In genomic region chr5:181221792-181222629, GRCh38 we compare ENCODE assay signal across 1 cellular context.
TF ChIP-seq lines count a peak whose summit lies in the region.

No MANE protein-coding gene starts in this region.

TF ChIP-seq in K562, 482 proteins besides CTCF, POLR2A, EP300 and RAD21 (continued from another document):
- TF ChIP-seq PHB (CRISPR knock-in tag; IDR thresholded peaks at IDR 0.05), result no peak
- peak; percentile 60; the same call in 1 of the 2 replicates for TF ChIP-seq JUND (IDR thresholded peaks at IDR 0.05; ENCODE audit: borderline replicate concordance, low read depth, low read length)
- TF ChIP-seq JUND (tag; IDR thresholded peaks at IDR 0.05; ENCODE audit: borderline replicate concordance, low read depth, low read length), result no peak; the same call in 1 of the 3 replicates
- TF ChIP-seq REST (CRISPR knock-in tag; IDR thresholded peaks at IDR 0.05; ENCODE audit: low read depth), result no peak
- no peak for TF ChIP-seq GTF2B (IDR thresholded peaks at IDR 0.05; ENCODE audit: extremely low read depth, insufficient read length)
- no peak for TF ChIP-seq ZNF274 (IDR thresholded peaks at IDR 0.05; ENCODE audit: borderline replicate concordance, low read depth, low read length)
- no peak for TF ChIP-seq RERE (CRISPR knock-in tag; IDR thresholded peaks at IDR 0.05; ENCODE audit: borderline replicate concordance)
- no peak; the same call in none of the 2 replicates for TF ChIP-seq TOE1 (IDR thresholded peaks at IDR 0.05; ENCODE audit: borderline replicate concordance)
- 0 out of 2 replicates have a peak, but pooled peaks have one; percentile 5 for TF ChIP-seq TOE1 (CRISPR knock-in tag; IDR thresholded peaks at IDR 0.05; ENCODE audit: borderline replicate concordance, low read depth)
- no peak for TF ChIP-seq ZNF655 (CRISPR knock-in tag; IDR thresholded peaks at IDR 0.05)
- TF ChIP-seq ZKSCAN3 (CRISPR knock-in tag; IDR thresholded peaks at IDR 0.05), result no peak
- peak; percentile 46 to 96; a peak in 3 of 4 replicates for TF ChIP-seq TBL1XR1 (IDR thresholded peaks at IDR 0.05; ENCODE audit: low read length in 2 of 2)
- no peak for TF ChIP-seq TCF15 (CRISPR knock-in tag; IDR thresholded peaks at IDR 0.05)
- peak in 1 of 2 experiments; percentile 68; a peak in 2 of 4 replicates for TF ChIP-seq CSDE1 (IDR thresholded peaks at IDR 0.05)
- TF ChIP-seq GTF3C2 (IDR thresholded peaks at IDR 0.05; ENCODE audit: borderline replicate concordance, extremely low read depth, insufficient read length), result peak; percentile 89
- peak; percentile 83; the same call in 1 of the 2 replicates for TF ChIP-seq ZNF740 (CRISPR knock-in tag; IDR thresholded peaks at IDR 0.05)
- no peak for TF ChIP-seq ZNF740 (tag; IDR thresholded peaks at IDR 0.05)
- TF ChIP-seq ZNF408 (CRISPR knock-in tag; IDR thresholded peaks at IDR 0.05; ENCODE audit: low read depth), result no peak
- no peak for TF ChIP-seq NR2F6 (CRISPR knock-in tag; IDR thresholded peaks at IDR 0.05)
- peak; percentile 81 for TF ChIP-seq ZBTB5 (IDR thresholded peaks at IDR 0.05)
- TF ChIP-seq SMAD1 (IDR thresholded peaks at IDR 0.05; ENCODE audit: low read depth, low read length, partially characterized antibody), result no peak
- TF ChIP-seq SETDB1 (IDR thresholded peaks at IDR 0.05; ENCODE audit: low read length), result no peak
- TF ChIP-seq GABPB2 (CRISPR knock-in tag; conservative IDR thresholded peaks at IDR 0.05), result no peak
- no peak for TF ChIP-seq SREBF2 (CRISPR knock-in tag; IDR thresholded peaks at IDR 0.05)
- peak; percentile 85 for TF ChIP-seq NFIC (IDR thresholded peaks at IDR 0.05)
- TF ChIP-seq RBM17 (IDR thresholded peaks at IDR 0.05; ENCODE audit: borderline replicate concordance, low read depth, low read length), result no peak
- no peak for TF ChIP-seq ZFP91 (CRISPR knock-in tag; IDR thresholded peaks at IDR 0.05)
- no peak for TF ChIP-seq E4F1 (CRISPR knock-in tag; IDR thresholded peaks at IDR 0.05; ENCODE audit: borderline replicate concordance)
- TF ChIP-seq ZBTB12 (CRISPR knock-in tag; IDR thresholded peaks at IDR 0.05), result no peak
- TF ChIP-seq SMARCC2 (IDR thresholded peaks at IDR 0.05; ENCODE audit: low read depth), result no peak
- TF ChIP-seq ZBTB1 (CRISPR knock-in tag; IDR thresholded peaks at IDR 0.05; ENCODE audit: borderline replicate concordance, low read depth), result peak; percentile 58; the same call in 1 of the 2 replicates
